21 cellular contexts compared by ENCODE assay signal in the genomic region with DNA sequence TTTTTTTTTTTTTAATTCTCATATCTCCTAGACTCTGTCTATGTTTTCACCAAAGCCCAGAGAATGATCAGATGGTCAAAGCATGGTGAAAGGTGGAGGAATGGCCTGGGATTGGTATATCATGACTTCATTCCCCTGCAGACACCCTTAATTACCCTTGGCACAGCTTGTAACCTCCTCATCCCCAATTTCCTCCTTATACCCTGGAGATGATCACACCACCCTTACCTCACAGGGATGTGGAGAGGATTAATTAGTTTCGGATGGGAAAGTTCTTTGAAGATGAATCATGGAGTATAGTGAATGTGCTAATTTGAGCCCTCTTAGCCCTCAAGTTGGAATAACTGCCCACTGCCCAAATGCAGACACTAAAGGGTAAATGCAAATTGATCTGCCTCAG.
DNase-seq lines count a peak whose midpoint lies in the region; ATAC-seq and TF ChIP-seq lines count a peak whose summit lies in the region.
"Had no signal": no experiment of that assay in that cellular context is flagged by ENCODE, and none has a peak within 500 bp of the region (broad histone marks: within the 10 kb centered on the region; RNA-seq: fewer than 3 reads in every experiment).

No MANE protein-coding gene starts in this region.

- H3K27ac ChIP-seq in GM23338 (ENCODE audit: low read depth) (no peak overlapping the region), psoas muscle (no peak overlapping the region)

- H3K27ac Mint-ChIP-seq in GM23338 (peak overlapping the region; percentile 73), nephron progenitor cell (peak overlapping the region; percentile 73)
- no peak overlapping the region for H3K27ac Mint-ChIP-seq in activated CD8-positive, alpha-beta T cell treated with anti-CD3 and anti-CD28 coated beads, Interleukin-2, amount 10 ng/mL, durations not matched to agents 7 days and 5 days
- H3K27ac Mint-ChIP-seq: CD4-positive, CD25-positive, alpha-beta regulatory T cell had no signal

- no peak overlapping the region for H3K4me3 Mint-ChIP-seq in GM23338
- no peak overlapping the region for H3K4me3 Mint-ChIP-seq in nephron progenitor cell
- H3K4me3 Mint-ChIP-seq in activated CD8-positive, alpha-beta T cell treated with anti-CD3 and anti-CD28 coated beads, Interleukin-2, amount 10 ng/mL, durations not matched to agents 7 days and 5 days, result no peak overlapping the region
- H3K4me3 Mint-ChIP-seq: CD4-positive, CD25-positive, alpha-beta regulatory T cell had no signal

- H3K9me2 ChIP-seq in GM23338 (ENCODE audit: insufficient read depth), result no peaks in the 10 kb centered on the region; the same call in 1 of the 2 replicates
- H3K9me2 ChIP-seq: SK-N-SH had no signal

- H3K36me3 Mint-ChIP-seq in GM23338 (ENCODE audit: low read depth) (no peaks in the 10 kb centered on the region), nephron progenitor cell (ENCODE audit: low read depth) (no peaks in the 10 kb centered on the region)
- H3K36me3 Mint-ChIP-seq in activated CD8-positive, alpha-beta T cell treated with anti-CD3 and anti-CD28 coated beads, Interleukin-2, amount 10 ng/mL, durations not matched to agents 7 days and 5 days (ENCODE audit: low read depth), result no peaks in the 10 kb centered on the region
- H3K36me3 Mint-ChIP-seq: CD4-positive, CD25-positive, alpha-beta regulatory T cell had no signal

- no peaks in the 10 kb centered on the region for H4K20me1 ChIP-seq in GM23338 (replicated peaks; ENCODE audit: insufficient read depth)

- no peaks in the 10 kb centered on the region for H3K9me3 ChIP-seq in psoas muscle
- H3K9me3 ChIP-seq: BE2C, HAP-1, SK-N-SH had no signal

- no peaks in the 10 kb centered on the region for H3K79me2 ChIP-seq in GM23338 (replicated peaks; ENCODE audit: insufficient read depth)

- H3K27me3 ChIP-seq in GM23338 (ENCODE audit: insufficient read depth), result no peaks in the 10 kb centered on the region
- H3K27me3 ChIP-seq in psoas muscle (ENCODE audit: insufficient read depth in 3 of 3, low read length in 2 of 3), result no peaks in the 10 kb centered on the region
- H3K27me3 ChIP-seq: BE2C had no signal

- H3K4me1 Mint-ChIP-seq in GM23338 (peaks cover 4% of the 10 kb centered on the region; the same call in 2 of the 3 replicates), nephron progenitor cell (peaks cover 12% of the 10 kb centered on the region)
- no peaks in the 10 kb centered on the region for H3K4me1 Mint-ChIP-seq in activated CD8-positive, alpha-beta T cell treated with anti-CD3 and anti-CD28 coated beads, Interleukin-2, amount 10 ng/mL, durations not matched to agents 7 days and 5 days (ENCODE audit: low read depth)
- H3K4me1 Mint-ChIP-seq: CD4-positive, CD25-positive, alpha-beta regulatory T cell had no signal

- no peaks in the 10 kb centered on the region; the same call in 2 of the 3 replicates for H3K9me3 Mint-ChIP-seq in GM23338
- H3K9me3 Mint-ChIP-seq in nephron progenitor cell, result no peaks in the 10 kb centered on the region
- H3K9me3 Mint-ChIP-seq in activated CD8-positive, alpha-beta T cell treated with anti-CD3 and anti-CD28 coated beads, Interleukin-2, amount 10 ng/mL, durations not matched to agents 7 days and 5 days (ENCODE audit: insufficient read depth), result no peaks in the 10 kb centered on the region

- TF ChIP-seq CTCF in GM23338 (conservative IDR thresholded peaks at IDR 0.05; ENCODE audit: low read depth in 2 of 2), result no peak
- no peak for TF ChIP-seq CTCF in epithelial cell of esophagus (IDR thresholded peaks at IDR 0.05; ENCODE audit: insufficient read depth, low read depth, low read length, missing control alignments)
- TF ChIP-seq CTCF in nephron progenitor cell (IDR thresholded peaks at IDR 0.05), result no peak
- no peak for TF ChIP-seq CTCF in psoas muscle (IDR thresholded peaks at IDR 0.05)

- peak; percentile 77 for DNase-seq in Daoy (ENCODE audit: low read depth)
- no peak for DNase-seq in GM23338 (ENCODE audit: low spot score)
- peak; percentile 69 for DNase-seq in epithelial cell of esophagus (ENCODE audit: low read depth)
- DNase-seq in nephron progenitor cell, result no peak
- DNase-seq in activated CD8-positive, alpha-beta T cell treated with anti-CD3 and anti-CD28 coated beads, Interleukin-2, amount 10 ng/mL, durations not matched to agents 7 days and 5 days, result no peak
- no peak for DNase-seq in psoas muscle
- DNase-seq in NCI-H1092 (lab: John Stamatoyannopoulos, UW), result no peak
- DNase-seq: BE2C; CD4-positive, CD25-positive, alpha-beta regulatory T cell; Kasumi-1; NCI-H1105 treated with DMSO at 0.1 percent for 48 hours; NCI-H1694 treated with DMSO at 0.1 percent for 48 hours; NCI-H2107; NCI-H2227 treated with DMSO at 0.1 percent for 48 hours; NCI-H524; NCI-H82; RPMI8226; SHP77 treated with DMSO at 0.1 percent for 48 hours; SK-N-SH had no signal

- no peaks in the 10 kb centered on the region for H3F3A ChIP-seq in GM23338 (replicated peaks; ENCODE audit: low read depth)

- H3K36me3 ChIP-seq in GM23338 (ENCODE audit: insufficient read depth) (no peaks in the 10 kb centered on the region), psoas muscle (ENCODE audit: insufficient read depth in 1 of 2, low read depth in 1 of 2) (no peaks in the 10 kb centered on the region)
- H3K36me3 ChIP-seq: BE2C, HAP-1 had no signal

- ATAC-seq in GM23338 (no peak), psoas muscle (no peak), HG03565 (IDR thresholded peaks at IDR 0.05; ENCODE audit: unreplicated experiment) (no peak)
- ATAC-seq in activated CD8-positive, alpha-beta T cell treated with anti-CD3 and anti-CD28 coated beads, Interleukin-2, amount 10 ng/mL, durations not matched to agents 7 days and 5 days, result no peak

- H3K4me3 ChIP-seq in GM23338 (no peak overlapping the region), epithelial cell of esophagus (ENCODE audit: low read length) (no peak overlapping the region), psoas muscle (no peak overlapping the region)
- H3K4me3 ChIP-seq: HAP-1 had no signal

- no peak overlapping the region for H2AFZ ChIP-seq in GM23338

- intact Hi-C loops in psoas muscle (cut with DNase I), result no loop called here

- WGBS in psoas muscle, 3 donors, result 62 to 66% (median 63%) methylated on average over 1 of the region's 1 CpG

- H3K4me2 ChIP-seq in GM23338, result no peak overlapping the region
- H3K4me2 ChIP-seq: SK-N-SH had no signal

- POLR2A ChIA-PET in activated CD8-positive, alpha-beta T cell treated with anti-CD3 and anti-CD28 coated beads, Interleukin-2, amount 10 ng/mL, durations not matched to agents 7 days and 5 days (lab: Charles Lee), result no interaction called here

- peaks cover 3% of the 10 kb centered on the region; the same call in 1 of the 2 replicates for H3K4me1 ChIP-seq in GM23338 (ENCODE audit: insufficient read depth)
- no peaks in the 10 kb centered on the region for H3K4me1 ChIP-seq in psoas muscle
- H3K4me1 ChIP-seq: BE2C had no signal

- peaks cover 2% of the 10 kb centered on the region for H3K27me3 Mint-ChIP-seq in GM23338 (ENCODE audit: insufficient read depth, low read depth, poor library complexity)
- H3K27me3 Mint-ChIP-seq in nephron progenitor cell (ENCODE audit: low read depth, poor library complexity), result no peaks in the 10 kb centered on the region
- peaks cover 8% of the 10 kb centered on the region for H3K27me3 Mint-ChIP-seq in activated CD8-positive, alpha-beta T cell treated with anti-CD3 and anti-CD28 coated beads, Interleukin-2, amount 10 ng/mL, durations not matched to agents 7 days and 5 days (ENCODE audit: low read depth)

- CTCF ChIA-PET in activated CD8-positive, alpha-beta T cell treated with anti-CD3 and anti-CD28 coated beads, Interleukin-2, amount 10 ng/mL, durations not matched to agents 7 days and 5 days (lab: Charles Lee), result no interaction called here

TF ChIP-seq in GM23338, 12 proteins besides CTCF, POLR2A, EP300 and RAD21:
- TF ChIP-seq NANOG (IDR thresholded peaks at IDR 0.05; ENCODE audit: borderline replicate concordance), result no peak
- TF ChIP-seq, protein P1, sequence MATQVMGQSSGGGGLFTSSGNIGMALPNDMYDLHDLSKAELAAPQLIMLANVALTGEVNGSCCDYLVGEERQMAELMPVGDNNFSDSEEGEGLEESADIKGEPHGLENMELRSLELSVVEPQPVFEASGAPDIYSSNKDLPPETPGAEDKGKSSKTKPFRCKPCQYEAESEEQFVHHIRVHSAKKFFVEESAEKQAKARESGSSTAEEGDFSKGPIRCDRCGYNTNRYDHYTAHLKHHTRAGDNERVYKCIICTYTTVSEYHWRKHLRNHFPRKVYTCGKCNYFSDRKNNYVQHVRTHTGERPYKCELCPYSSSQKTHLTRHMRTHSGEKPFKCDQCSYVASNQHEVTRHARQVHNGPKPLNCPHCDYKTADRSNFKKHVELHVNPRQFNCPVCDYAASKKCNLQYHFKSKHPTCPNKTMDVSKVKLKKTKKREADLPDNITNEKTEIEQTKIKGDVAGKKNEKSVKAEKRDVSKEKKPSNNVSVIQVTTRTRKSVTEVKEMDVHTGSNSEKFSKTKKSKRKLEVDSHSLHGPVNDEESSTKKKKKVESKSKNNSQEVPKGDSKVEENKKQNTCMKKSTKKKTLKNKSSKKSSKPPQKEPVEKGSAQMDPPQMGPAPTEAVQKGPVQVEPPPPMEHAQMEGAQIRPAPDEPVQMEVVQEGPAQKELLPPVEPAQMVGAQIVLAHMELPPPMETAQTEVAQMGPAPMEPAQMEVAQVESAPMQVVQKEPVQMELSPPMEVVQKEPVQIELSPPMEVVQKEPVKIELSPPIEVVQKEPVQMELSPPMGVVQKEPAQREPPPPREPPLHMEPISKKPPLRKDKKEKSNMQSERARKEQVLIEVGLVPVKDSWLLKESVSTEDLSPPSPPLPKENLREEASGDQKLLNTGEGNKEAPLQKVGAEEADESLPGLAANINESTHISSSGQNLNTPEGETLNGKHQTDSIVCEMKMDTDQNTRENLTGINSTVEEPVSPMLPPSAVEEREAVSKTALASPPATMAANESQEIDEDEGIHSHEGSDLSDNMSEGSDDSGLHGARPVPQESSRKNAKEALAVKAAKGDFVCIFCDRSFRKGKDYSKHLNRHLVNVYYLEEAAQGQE (IDR thresholded peaks at IDR 0.05; ENCODE audit: unreplicated experiment), result no peak
- TF ChIP-seq STAT1 (IDR thresholded peaks at IDR 0.05; ENCODE audit: unreplicated experiment), result no peak
- TF ChIP-seq CREB1 (CRISPR knock-in tag; IDR thresholded peaks at IDR 0.05; ENCODE audit: low read depth), result no peak
- TF ChIP-seq ZNF114 (CRISPR knock-in tag; IDR thresholded peaks at IDR 0.05), result no peak
- TF ChIP-seq POLR2AphosphoS5 (IDR thresholded peaks at IDR 0.05; ENCODE audit: low read depth), result no peak

Comparison
In these comparisons a context has a peak if more than half of its experiments do, and no peak if none do; other contexts are left out.
1. DNase-seq: peak in Daoy (single experiment) and epithelial cell of esophagus (single experiment); none in GM23338 (single experiment), nephron progenitor cell (single experiment), activated CD8-positive, alpha-beta T cell treated with anti-CD3 and anti-CD28 coated beads, Interleukin-2, amount 10 ng/mL, durations not matched to agents 7 days and 5 days (single experiment), psoas muscle (0 of 2) and NCI-H1092 (single experiment).